In the genomic region with DNA sequence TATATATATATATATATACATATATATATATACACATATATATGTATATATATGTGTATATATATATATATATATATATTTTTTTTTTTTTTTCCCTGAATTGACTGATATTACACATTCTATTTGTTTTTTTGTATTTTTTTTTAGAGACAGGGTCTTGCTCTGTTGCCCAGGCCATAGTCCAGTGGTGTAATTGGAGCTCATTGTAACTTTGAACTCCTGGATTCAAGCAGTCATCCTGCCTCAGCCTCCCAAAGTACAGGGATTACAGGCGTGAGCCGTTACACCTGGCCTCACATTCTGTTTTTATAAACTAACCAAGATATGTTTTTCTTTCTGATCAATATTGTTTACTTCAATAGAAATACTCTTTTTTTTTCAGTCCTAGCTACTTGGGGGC, we compare ENCODE assay signal across 35 cellular contexts.
"Had no signal": no experiment of that assay in that cellular context is flagged by ENCODE, and none has a peak within 500 bp of the region (broad histone marks: within the 10 kb centered on the region; RNA-seq: fewer than 3 reads in every experiment).

No MANE protein-coding gene starts in this region.

- ATAC-seq: activated CD8-positive, alpha-beta T cell treated with anti-CD3 and anti-CD28 coated beads for 36 hours; activated naive CD4-positive, alpha-beta T cell treated with anti-CD3 and anti-CD28 coated beads, Interleukin-2, amount 50 U/mL, for 72 hours; activated T-cell treated with anti-CD3 and anti-CD28 coated beads, Interleukin-2, amount 50 U/mL, for 4 hours; activated T-cell treated with anti-CD3 and anti-CD28 coated beads, Interleukin-2, amount 50 U/mL, for 72 hours; activated T-helper 17 cell treated with anti-CD3 and anti-CD28 coated beads, Interleukin-2, amount 50 U/mL, for 72 hours; T-cell had no signal

- FAIRE-seq: bronchial epithelial cell had no signal

- H3K36me3 Mint-ChIP-seq: T-cell had no signal

- H3K4me3 ChIP-seq: adrenal gland, cardiac muscle cell had no signal

- H3K27me3 Mint-ChIP-seq: activated B cell treated with CpG ODN at 0.5 μM for 24 hours; activated CD4-positive, alpha-beta memory T cell treated with anti-CD3 and anti-CD28 coated beads for 36 hours; activated CD4-positive, alpha-beta T cell treated with anti-CD3 and anti-CD28 coated beads, Interleukin-2, amount 10 ng/mL, durations not matched to agents 24 days and 14 days; activated CD8-positive, alpha-beta T cell treated with anti-CD3 and anti-CD28 coated beads for 36 hours; activated naive CD8-positive, alpha-beta T cell treated with anti-CD3 and anti-CD28 coated beads for 36 hours; activated T-helper 17 cell treated with anti-CD3 and anti-CD28 coated beads, Interleukin-2, amount 50 U/mL, for 72 hours; central memory CD8-positive, alpha-beta T cell; T-cell had no signal

- H3K27ac ChIP-seq: adrenal gland, cardiac muscle cell, VCaP had no signal

- DNase-seq: activated B cell treated with CpG ODN at 0.5 μM for 24 hours; activated CD4-positive, alpha-beta memory T cell treated with anti-CD3 and anti-CD28 coated beads for 36 hours; activated CD4-positive, alpha-beta T cell treated with anti-CD3 and anti-CD28 coated beads for 4 hours; activated CD4-positive, alpha-beta T cell treated with anti-CD3 and anti-CD28 coated beads, Interleukin-2, amount 10 ng/mL, durations not matched to agents 24 days and 14 days; activated CD4-positive, alpha-beta T cell treated with anti-CD3 and anti-CD28 coated beads, Interleukin-2, amount 50 U/mL, for 1 hour; activated CD4-positive, alpha-beta T cell treated with anti-CD3 and anti-CD28 coated beads, Interleukin-2, amount 50 U/mL, for 4 hours; activated CD4-positive, CD25-positive, alpha-beta regulatory T cell treated with anti-CD3 and anti-CD28 coated beads, Interleukin-2, amount 50 U/mL, for 72 hours; activated CD8-positive, alpha-beta memory T cell treated with anti-CD3 and anti-CD28 coated beads, Interleukin-2, amount 50 U/mL, for 4 hours; activated CD8-positive, alpha-beta T cell treated with anti-CD3 and anti-CD28 coated beads for 36 hours; activated effector memory CD4-positive, alpha-beta T cell treated with anti-CD3 and anti-CD28 coated beads, Interleukin-2, amount 50 U/mL, for 16 hours; activated gamma-delta T cell treated with Interleukin-2 at 50 U/mL for 16 hours; activated naive CD4-positive, alpha-beta T cell; activated naive CD4-positive, alpha-beta T cell treated with anti-CD3 and anti-CD28 coated beads for 36 hours; activated naive CD4-positive, alpha-beta T cell treated with anti-CD3 and anti-CD28 coated beads, Interleukin-2, amount 50 U/mL, for 16 hours; activated naive CD8-positive, alpha-beta T cell treated with anti-CD3 and anti-CD28 coated beads for 36 hours; activated T-cell treated with anti-CD3 and anti-CD28 coated beads for 4 hours; activated T-cell treated with anti-CD3 and anti-CD28 coated beads, Interleukin-2, amount 50 U/mL, for 1 hour; activated T-cell treated with anti-CD3 and anti-CD28 coated beads, Interleukin-2, amount 50 U/mL, for 4 hours; activated T-cell treated with anti-CD3 and anti-CD28 coated beads, Interleukin-2, amount 50 U/mL, for 72 hours; adrenal gland; amniotic stem cell; aorta; caudate nucleus; cerebellar nuclear complex; T-cell; T-helper 9 cell had no signal

- H3K9me3 Mint-ChIP-seq: activated B cell treated with CpG ODN at 0.5 μM for 24 hours; activated CD4-positive, alpha-beta memory T cell treated with anti-CD3 and anti-CD28 coated beads for 36 hours; activated CD4-positive, alpha-beta T cell treated with anti-CD3 and anti-CD28 coated beads, Interleukin-2, amount 10 ng/mL, durations not matched to agents 24 days and 14 days; activated CD8-positive, alpha-beta T cell treated with anti-CD3 and anti-CD28 coated beads for 36 hours; activated naive CD4-positive, alpha-beta T cell treated with anti-CD3 and anti-CD28 coated beads for 36 hours; activated naive CD4-positive, alpha-beta T cell treated with anti-CD3 and anti-CD28 coated beads, Interleukin-2, amount 50 U/mL, for 72 hours; activated naive CD8-positive, alpha-beta T cell treated with anti-CD3 and anti-CD28 coated beads for 36 hours; activated T-cell treated with anti-CD3 and anti-CD28 coated beads, Interleukin-2, amount 50 U/mL, for 4 hours; activated T-cell treated with anti-CD3 and anti-CD28 coated beads, Interleukin-2, amount 50 U/mL, for 72 hours; activated T-helper 1 cell treated with anti-CD3 and anti-CD28 coated beads, Interleukin-12 subunit alpha, Interleukin-12 subunit beta, Interleukin-2, Interleukin-4 antibody, amounts not matched to agents 30 ng/mL and 10 ng/mL and 1 ng/mL, durations not matched to agents 14 hours and 24 hours and 36 hours; activated T-helper 17 cell treated with anti-CD3 and anti-CD28 coated beads, Interleukin-2, amount 50 U/mL, for 72 hours; brain; central memory CD8-positive, alpha-beta T cell; T-cell; T-helper 2 cell treated with Interferon-gamma antibody and Interleukin-4, amounts not matched to agents 5 μg/mL and 100 μg/mL, for 36 hours had no signal

- H3K4me3 Mint-ChIP-seq: activated B cell treated with CpG ODN at 0.5 μM for 24 hours; activated CD4-positive, alpha-beta memory T cell treated with anti-CD3 and anti-CD28 coated beads for 36 hours; activated CD4-positive, alpha-beta T cell treated with anti-CD3 and anti-CD28 coated beads, Interleukin-2, amount 10 ng/mL, durations not matched to agents 24 days and 14 days; activated CD8-positive, alpha-beta T cell treated with anti-CD3 and anti-CD28 coated beads for 36 hours; activated naive CD4-positive, alpha-beta T cell treated with anti-CD3 and anti-CD28 coated beads for 36 hours; activated naive CD8-positive, alpha-beta T cell treated with anti-CD3 and anti-CD28 coated beads for 36 hours; activated T-cell treated with anti-CD3 and anti-CD28 coated beads, Interleukin-2, amount 50 U/mL, for 4 hours; activated T-cell treated with anti-CD3 and anti-CD28 coated beads, Interleukin-2, amount 50 U/mL, for 72 hours; activated T-helper 1 cell treated with anti-CD3 and anti-CD28 coated beads, Interleukin-12 subunit alpha, Interleukin-12 subunit beta, Interleukin-2, Interleukin-4 antibody, amounts not matched to agents 30 ng/mL and 10 ng/mL and 1 ng/mL, durations not matched to agents 14 hours and 24 hours and 36 hours; activated T-helper 17 cell treated with anti-CD3 and anti-CD28 coated beads, Interleukin-2, amount 50 U/mL, for 72 hours; brain; central memory CD8-positive, alpha-beta T cell; T-cell; T-helper 2 cell treated with Interferon-gamma antibody and Interleukin-4, amounts not matched to agents 5 μg/mL and 100 μg/mL, for 36 hours had no signal

- H3K36me3 ChIP-seq: adrenal gland, cardiac muscle cell had no signal

- H3K27me3 ChIP-seq: adrenal gland, cardiac muscle cell had no signal

- H3K4me1 ChIP-seq: adrenal gland had no signal

- H3K27ac Mint-ChIP-seq: activated B cell treated with CpG ODN at 0.5 μM for 24 hours; activated CD4-positive, alpha-beta memory T cell treated with anti-CD3 and anti-CD28 coated beads for 36 hours; activated CD4-positive, alpha-beta T cell treated with anti-CD3 and anti-CD28 coated beads, Interleukin-2, amount 10 ng/mL, durations not matched to agents 24 days and 14 days; activated CD8-positive, alpha-beta T cell treated with anti-CD3 and anti-CD28 coated beads for 36 hours; activated naive CD4-positive, alpha-beta T cell treated with anti-CD3 and anti-CD28 coated beads for 36 hours; activated naive CD8-positive, alpha-beta T cell treated with anti-CD3 and anti-CD28 coated beads for 36 hours; activated T-cell treated with anti-CD3 and anti-CD28 coated beads, Interleukin-2, amount 50 U/mL, for 72 hours; activated T-helper 1 cell treated with anti-CD3 and anti-CD28 coated beads, Interleukin-12 subunit alpha, Interleukin-12 subunit beta, Interleukin-2, Interleukin-4 antibody, amounts not matched to agents 30 ng/mL and 10 ng/mL and 1 ng/mL, durations not matched to agents 14 hours and 24 hours and 36 hours; activated T-helper 17 cell treated with anti-CD3 and anti-CD28 coated beads, Interleukin-2, amount 50 U/mL, for 72 hours; brain; T-helper 2 cell treated with Interferon-gamma antibody and Interleukin-4, amounts not matched to agents 5 μg/mL and 100 μg/mL, for 36 hours had no signal

- H3K9me3 ChIP-seq: adrenal gland had no signal

- H3K4me1 Mint-ChIP-seq: activated B cell treated with CpG ODN at 0.5 μM for 24 hours; activated naive CD8-positive, alpha-beta T cell treated with anti-CD3 and anti-CD28 coated beads for 36 hours; brain had no signal
